ENCODE assay signal across 25 cellular contexts in the genomic region with DNA sequence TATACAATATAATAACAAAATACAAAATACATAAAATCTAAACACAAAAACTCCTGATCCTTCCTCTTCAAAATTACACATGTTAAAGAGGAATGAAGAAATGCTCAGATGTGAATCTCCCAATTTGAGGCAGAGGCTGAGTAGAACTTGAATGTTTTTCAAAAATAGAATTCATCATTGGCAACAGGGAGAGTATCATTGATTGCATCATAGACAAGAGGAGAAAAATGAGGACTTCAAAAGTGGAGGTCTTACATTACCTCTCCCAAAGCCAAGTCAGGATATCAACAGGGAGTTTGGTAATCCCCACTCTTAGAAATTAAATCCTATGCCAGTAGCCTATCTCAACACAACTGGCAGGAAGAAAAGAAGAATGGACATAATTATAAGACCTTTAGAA.
"Had no signal": no experiment of that assay in that cellular context is flagged by ENCODE, and none has a peak within 500 bp of the region (broad histone marks: within the 10 kb centered on the region; RNA-seq: fewer than 3 reads in every experiment).

No MANE protein-coding gene starts in this region.

- H3K27me3 Mint-ChIP-seq: naive B cell; progenitor cell of endocrine pancreas; stimulated activated naive CD8-positive, alpha-beta T cell treated with anti-CD3 and anti-CD28 coated beads, Interleukin-15, Interleukin-2, amounts not matched to agents 100 ng/mL and 50 ng/mL, for 24 hours had no signal

- ATAC-seq: left colon; left lung; lower lobe of right lung; natural killer cell; sciatic nerve; stimulated activated effector memory CD8-positive, alpha-beta T cell treated with anti-CD3 and anti-CD28 coated beads, Interleukin-12 subunit alpha, Interleukin-12 subunit beta, amount 100 ng/mL, for 72 hours; upper lobe of right lung had no signal

- H3K4me1 Mint-ChIP-seq: immature natural killer cell; naive B cell; natural killer cell; stimulated activated effector memory CD8-positive, alpha-beta T cell treated with anti-CD3 and anti-CD28 coated beads, Interleukin-12 subunit alpha, Interleukin-12 subunit beta, amount 100 ng/mL, for 72 hours had no signal

- H3K27me3 ChIP-seq: left lung, ovary, right atrium auricular region, spleen, suprapubic skin, tibial artery, upper lobe of right lung had no signal

- H3K36me3 Mint-ChIP-seq: immature natural killer cell; naive B cell; natural killer cell; stimulated activated effector memory CD8-positive, alpha-beta T cell treated with anti-CD3 and anti-CD28 coated beads, Interleukin-12 subunit alpha, Interleukin-12 subunit beta, amount 100 ng/mL, for 72 hours had no signal

- DNase-seq: hypothalamus; immature natural killer cell; kidney; left colon; left lung; lower lobe of right lung; mammary epithelial cell; mesenchymal stem cell; naive B cell; natural killer cell; ovary; small intestine; spleen; stimulated activated CD4-positive, alpha-beta T cell treated with anti-CD3 and anti-CD28 coated beads, Interleukin-4, amount 100 ng/mL, for 24 hours; stimulated activated naive CD4-positive, alpha-beta T cell; tibial artery; trophoblast cell; upper lobe of right lung had no signal

- H3K9me3 ChIP-seq: left lung, lower lobe of right lung, ovary, right atrium auricular region, suprapubic skin, thoracic aorta, tibial artery, upper lobe of right lung had no signal

- H3K4me1 ChIP-seq: left lung, lower lobe of right lung, right atrium auricular region, spleen, suprapubic skin, tibial artery, upper lobe of right lung had no signal

- H3K4me3 Mint-ChIP-seq: immature natural killer cell; naive B cell; natural killer cell; stimulated activated effector memory CD8-positive, alpha-beta T cell treated with anti-CD3 and anti-CD28 coated beads, Interleukin-12 subunit alpha, Interleukin-12 subunit beta, amount 100 ng/mL, for 72 hours; stimulated activated naive CD8-positive, alpha-beta T cell treated with anti-CD3 and anti-CD28 coated beads, Interleukin-15, Interleukin-2, amounts not matched to agents 100 ng/mL and 50 ng/mL, for 24 hours had no signal

- H3K36me3 ChIP-seq: left lung, lower lobe of right lung, ovary, right atrium auricular region, spleen, suprapubic skin, thoracic aorta, tibial artery, upper lobe of right lung had no signal

- H3K27ac Mint-ChIP-seq: immature natural killer cell; naive B cell; natural killer cell; progenitor cell of endocrine pancreas; stimulated activated effector memory CD8-positive, alpha-beta T cell treated with anti-CD3 and anti-CD28 coated beads, Interleukin-12 subunit alpha, Interleukin-12 subunit beta, amount 100 ng/mL, for 72 hours; stimulated activated naive CD8-positive, alpha-beta T cell treated with anti-CD3 and anti-CD28 coated beads, Interleukin-15, Interleukin-2, amounts not matched to agents 100 ng/mL and 50 ng/mL, for 24 hours had no signal

- H3K9me3 Mint-ChIP-seq: stimulated activated naive CD8-positive, alpha-beta T cell treated with anti-CD3 and anti-CD28 coated beads, Interleukin-15, Interleukin-2, amounts not matched to agents 100 ng/mL and 50 ng/mL, for 24 hours had no signal

- H3K4me3 ChIP-seq: left lung, lower lobe of right lung, ovary, right atrium auricular region, spleen, suprapubic skin, thoracic aorta, tibial artery, upper lobe of right lung had no signal

- H3K27ac ChIP-seq: left lung, lower lobe of right lung, ovary, right atrium auricular region, spleen, suprapubic skin, thoracic aorta, tibial artery, upper lobe of right lung had no signal
